In the genomic region with DNA sequence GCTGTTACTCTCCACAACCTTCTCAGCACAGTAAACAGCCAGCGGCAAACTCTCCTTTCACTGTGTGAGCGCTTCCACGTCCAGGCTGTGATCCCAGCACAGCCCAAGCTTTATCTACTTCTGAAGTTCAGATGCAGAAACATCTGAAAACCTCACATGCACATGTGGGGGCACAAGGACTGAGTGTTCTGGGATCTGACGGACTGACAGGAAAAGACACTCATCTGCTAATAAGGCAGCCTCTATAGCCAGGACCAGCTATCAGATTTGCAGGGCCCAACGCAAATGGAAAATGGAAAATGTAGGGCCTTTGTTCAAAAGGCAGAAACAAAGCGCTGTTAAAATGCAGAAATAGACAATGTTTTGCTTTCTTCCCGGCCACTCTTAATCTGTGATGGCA, we compare ENCODE assay signal across 22 cellular contexts.
DNase-seq lines count a peak whose midpoint lies in the region; ATAC-seq, FAIRE-seq and TF ChIP-seq lines count a peak whose summit lies in the region.
"Had no signal": no experiment of that assay in that cellular context is flagged by ENCODE, and none has a peak within 500 bp of the region (broad histone marks: within the 10 kb centered on the region; RNA-seq: fewer than 3 reads in every experiment).

No MANE protein-coding gene starts in this region.

- peak overlapping the region; percentile 7 for H3K56ac ChIP-seq in mesendoderm (ENCODE audit: low read length)

- DNase-seq in K562 (ENCODE audit: extremely low read depth in 1 of 4, low spot score in 3 of 4): no peak
- no peak for DNase-seq in mesendoderm
- DNase-seq in pons (ENCODE audit: low spot score): peak; percentile 87
- no peak for DNase-seq in NCI-H187 (lab: John Stamatoyannopoulos, UW)
- DNase-seq in right atrium auricular region (ENCODE audit: low spot score): no peak
- no peak for DNase-seq in small intestine
- DNase-seq: CD4-positive, alpha-beta T cell; NCI-H1092 treated with DMSO at 0.1 percent for 48 hours; NCI-H1436 treated with DMSO at 0.1 percent for 48 hours; NCI-H2029; NCI-H2171; NCI-H446; NCI-H526 treated with DMSO at 0.1 percent for 48 hours; OCI-M1; SJCRH30 had no signal

- H4K20me1 ChIP-seq in K562 (replicated peaks; ENCODE audit: control insufficient read depth, insufficient read depth, low read length): no peaks in the 10 kb centered on the region

- no peaks in the 10 kb centered on the region for H3K9me3 ChIP-seq in K562 (replicated peaks; ENCODE audit: control insufficient read depth, insufficient read depth, low read depth, low read length)
- H3K9me3 ChIP-seq in right atrium auricular region: no peaks in the 10 kb centered on the region
- no peaks in the 10 kb centered on the region for H3K9me3 ChIP-seq in small intestine (ENCODE audit: control insufficient read depth, low read depth)
- H3K9me3 ChIP-seq: SJCRH30 had no signal

- TF ChIP-seq CTCF in K562 (IDR thresholded peaks at IDR 0.05 in 2 of 3, conservative IDR thresholded peaks at IDR 0.05 in 1 of 3; ENCODE audit: insufficient read depth in 2 of 3, low read depth in 1 of 3, low read length in 3 of 3) (no peak), right atrium auricular region (IDR thresholded peaks at IDR 0.05) (no peak)

- no peak overlapping the region for H3K9ac ChIP-seq in K562 (ENCODE audit: insufficient read depth in 1 of 2, low read depth in 2 of 2, low read length in 2 of 2)
- no peak overlapping the region for H3K9ac ChIP-seq in mesendoderm (ENCODE audit: low read length)
- H3K9ac ChIP-seq: KMS-11 had no signal

- POLR2A ChIA-PET in K562 (lab: Yijun Ruan, JAX): no interaction called here

- H3K9me1 ChIP-seq in K562 (ENCODE audit: control insufficient read depth, insufficient read depth, low read length): no peaks in the 10 kb centered on the region

- TF ChIP-seq POLR2A in K562 (conservative IDR thresholded peaks at IDR 0.05): no peak

- BruUV-seq in K562 (replicated peaks; lab: Mats Ljungman, UMichigan): no TSS peak

- H3K18ac ChIP-seq in mesendoderm (ENCODE audit: low read length): no peak overlapping the region

- intact Hi-C loops in K562 (cut with micrococcal nuclease): no loop called here

- no peak for TF ChIP-seq RAD21 in K562 (CRISPR knock-in tag; conservative IDR thresholded peaks at IDR 0.05 in 1 of 2, IDR thresholded peaks at IDR 0.05 in 1 of 2)

- in situ Hi-C loops in K562 (cut with MboI): no loop called here

- FAIRE-seq in K562 (lab: Jason Lieb, UNC) (peak; percentile 29), small intestine (lab: Jason Lieb, UNC) (no peak)
- FAIRE-seq: G401.6, GM12892, GM18507, HTR-8/SVneo, RCC 7860 had no signal

- H3K4me1 ChIP-seq in K562 (replicated peaks in 1 of 2; ENCODE audit: control insufficient read depth in 2 of 2, insufficient read depth in 2 of 2, low read length in 2 of 2) (no peaks in the 10 kb centered on the region), mesendoderm (ENCODE audit: control insufficient read depth, low read depth, low read length) (peaks cover 8% of the 10 kb centered on the region), right atrium auricular region (no peaks in the 10 kb centered on the region), small intestine (ENCODE audit: control insufficient read depth in 2 of 2, insufficient read depth in 1 of 2, low read depth in 1 of 2, low read length in 1 of 2) (no peaks in the 10 kb centered on the region)
- H3K4me1 ChIP-seq: SJCRH30 had no signal

- no peak overlapping the region for H3K4ac ChIP-seq in mesendoderm (ENCODE audit: low read depth, low read length)

- H3K36me3 ChIP-seq in K562 (ENCODE audit: control insufficient read depth, insufficient read depth, low read length): no peaks in the 10 kb centered on the region
- H3K36me3 ChIP-seq in mesendoderm (ENCODE audit: control insufficient read depth, insufficient read depth, low read length): no peaks in the 10 kb centered on the region
- H3K36me3 ChIP-seq in right atrium auricular region: no peaks in the 10 kb centered on the region
- no peaks in the 10 kb centered on the region for H3K36me3 ChIP-seq in small intestine (ENCODE audit: control insufficient read depth in 2 of 2, insufficient read depth in 2 of 2, low read length in 2 of 2)
- H3K36me3 ChIP-seq: SJCRH30 had no signal

- no peak overlapping the region for H4K8ac ChIP-seq in mesendoderm (ENCODE audit: low read depth, low read length)

- no peak overlapping the region for H4K5ac ChIP-seq in mesendoderm (ENCODE audit: low read length)

- CTCF ChIA-PET in K562 (lab: Yijun Ruan, JAX; ENCODE audit: low intra/inter-chr PET ratio): no interaction called here

- no peak overlapping the region for H3K4me3 ChIP-seq in K562
- H3K4me3 ChIP-seq in mesendoderm (ENCODE audit: low read length): no peak overlapping the region
- H3K4me3 ChIP-seq in right atrium auricular region: no peak overlapping the region
- H3K4me3 ChIP-seq in small intestine (ENCODE audit: low read depth in 1 of 2, low read length in 2 of 2): no peak overlapping the region
- H3K4me3 ChIP-seq: SJCRH30 had no signal

- peak overlapping the region; percentile 64 for H2BK120ac ChIP-seq in mesendoderm (ENCODE audit: low read depth, low read length)

- H3K4me2 ChIP-seq in K562 (ENCODE audit: insufficient read depth, low read length) (no peak overlapping the region), mesendoderm (ENCODE audit: low read length) (no peak overlapping the region)
- H3K4me2 ChIP-seq: KMS-11 had no signal

- H2AK5ac ChIP-seq in mesendoderm (ENCODE audit: low read length): no peak overlapping the region

- H3K27ac ChIP-seq in K562 (ENCODE audit: extremely low read depth, low read depth, low read length): no peak overlapping the region
- no peak overlapping the region for H3K27ac ChIP-seq in mesendoderm (ENCODE audit: low read depth, low read length)
- no peak overlapping the region for H3K27ac ChIP-seq in right atrium auricular region
- H3K27ac ChIP-seq in small intestine (ENCODE audit: low read depth in 1 of 2, low read length in 1 of 2): no peak overlapping the region
- H3K27ac ChIP-seq: KMS-11, SJCRH30 had no signal

- H3K27me3 ChIP-seq in K562 (ENCODE audit: control insufficient read depth in 2 of 2, insufficient read depth in 2 of 2, low read length in 2 of 2) (peaks cover 0 to 6% of the 10 kb centered on the region in 2 experiments; a peak in 3 of 5 replicates), mesendoderm (ENCODE audit: insufficient read depth, low read length, poor library complexity) (no peaks in the 10 kb centered on the region), right atrium auricular region (no peaks in the 10 kb centered on the region), small intestine (ENCODE audit: control insufficient read depth in 2 of 2, insufficient read depth in 2 of 2, low read length in 2 of 2) (no peaks in the 10 kb centered on the region)
- H3K27me3 ChIP-seq: SJCRH30 had no signal

- 5% methylated on average over 7 of the region's 7 CpGs for WGBS in K562 (ENCODE audit: insufficient coverage, low coverage, missing lambda C conversion rate)
- no CpG with 5 or more reads among the region's 7 CpGs for WGBS in mesendoderm (ENCODE audit: extremely low coverage, insufficient coverage, low lambda C conversion rate)
- WGBS in small intestine, 3 donors: 83 to 91% (median 86%) methylated on average over 7 of the region's 7 CpGs

- no peak overlapping the region for H2AFZ ChIP-seq in K562 (ENCODE audit: low read depth, low read length)

- TF ChIP-seq EP300 in K562 (IDR thresholded peaks at IDR 0.05; ENCODE audit: low read length): no peak

- no peak overlapping the region for H2BK5ac ChIP-seq in mesendoderm (ENCODE audit: low read length)

- ATAC-seq in K562 (no peak), GM18858 (IDR thresholded peaks at IDR 0.05; ENCODE audit: unreplicated experiment) (no peak)

- no peaks in the 10 kb centered on the region for H3K79me2 ChIP-seq in K562 (ENCODE audit: control insufficient read depth, insufficient read depth, low read length)
- H3K79me2 ChIP-seq in mesendoderm (ENCODE audit: control insufficient read depth, insufficient read depth, low read length): no peaks in the 10 kb centered on the region

- H2BK15ac ChIP-seq in mesendoderm (replicated peaks; ENCODE audit: low read depth): peak overlapping the region; percentile 65

- no peaks in the 10 kb centered on the region for H3K79me1 ChIP-seq in mesendoderm (ENCODE audit: low read length)

- no peak overlapping the region for H3K23ac ChIP-seq in mesendoderm (ENCODE audit: low read length)

TF ChIP-seq in K562, 482 proteins besides CTCF, POLR2A, EP300 and RAD21 (continues in another document):
- TF ChIP-seq DNMT1 (IDR thresholded peaks at IDR 0.05): no peak
- TF ChIP-seq BRCA1 (IDR thresholded peaks at IDR 0.05): no peak
- TF ChIP-seq BRCA1 (CRISPR knock-in tag; IDR thresholded peaks at IDR 0.05): no peak
- no peak for TF ChIP-seq HEY1 (CRISPR knock-in tag; IDR thresholded peaks at IDR 0.05; ENCODE audit: borderline replicate concordance)
- TF ChIP-seq EP400 (IDR thresholded peaks at IDR 0.05): no peak
- TF ChIP-seq ELF2 (CRISPR knock-in tag; IDR thresholded peaks at IDR 0.05): no peak
- no peak for TF ChIP-seq ZNF431 (CRISPR knock-in tag; IDR thresholded peaks at IDR 0.05)
- no peak for TF ChIP-seq MYBL2 (IDR thresholded peaks at IDR 0.05; ENCODE audit: low read depth)
- TF ChIP-seq MYBL2 (CRISPR knock-in tag; IDR thresholded peaks at IDR 0.05; ENCODE audit: borderline replicate concordance): no peak
- TF ChIP-seq POLR2B (IDR thresholded peaks at IDR 0.05; ENCODE audit: low read depth, partially characterized antibody): no peak
- no peak for TF ChIP-seq HOXB6 (CRISPR knock-in tag; IDR thresholded peaks at IDR 0.05; ENCODE audit: borderline replicate concordance)
- no peak for TF ChIP-seq PCBP1 (IDR thresholded peaks at IDR 0.05; ENCODE audit: low read depth, low read length, poor library complexity, severe bottlenecking)
